Comparison of ENCODE assay signal across 12 cellular contexts in the genomic region with DNA sequence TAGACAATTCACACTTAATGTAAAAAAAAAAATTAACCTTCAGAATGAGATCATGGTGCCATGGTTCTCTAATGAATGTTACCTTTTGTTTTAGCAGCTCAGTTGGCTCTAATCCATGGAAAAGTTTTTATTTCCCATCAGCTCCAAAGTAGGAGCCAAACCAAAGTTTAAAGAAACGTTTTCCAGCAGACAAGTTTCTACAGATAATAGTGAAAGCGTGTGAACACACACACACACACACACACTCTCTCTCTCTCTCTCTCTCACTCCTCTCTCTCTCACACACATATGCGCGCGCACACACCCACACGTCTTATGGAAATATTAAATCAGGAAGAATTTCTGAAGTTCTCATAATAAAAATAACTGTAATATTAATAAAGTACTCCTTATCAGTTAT. TPM values are rescaled to one million over a fixed set of nuclear protein-coding genes. Genes with fewer than 3 reads are reported as not detected.
DNase-seq lines count a peak whose midpoint lies in the region; ATAC-seq and TF ChIP-seq lines count a peak whose summit lies in the region.
"Had no signal": no experiment of that assay in that cellular context is flagged by ENCODE, and none has a peak within 500 bp of the region (broad histone marks: within the 10 kb centered on the region; RNA-seq: fewer than 3 reads in every experiment).

No MANE protein-coding gene starts in this region.

- no peaks in the 10 kb centered on the region for H3K27me3 ChIP-seq in ascending aorta
- no peaks in the 10 kb centered on the region for H3K27me3 ChIP-seq in right cardiac atrium (ENCODE audit: control insufficient read depth, insufficient read depth)

- DNase-seq in M059J (ENCODE audit: low read depth) (peak; percentile 55), ascending aorta (ENCODE audit: low spot score in 2 of 2) (no peak), right cardiac atrium (peak in 2 of 3 donors; percentile 59 to 81), HEK293T (ENCODE audit: extremely low spot score) (no peak)
- DNase-seq in stimulated activated CD4-positive, alpha-beta T cell treated with anti-CD3 and anti-CD28 coated beads, Interleukin-2, amount 100 ng/mL, for 48 hours = no peak
- DNase-seq: activated effector memory CD4-positive, alpha-beta T cell treated with anti-CD3 and anti-CD28 coated beads, Interleukin-2, amount 50 U/mL, for 16 hours; DMS53; head of caudate nucleus; MV-4-11 had no signal

- CTCF ChIA-PET in HEK293T (lab: Yijun Ruan, JAX) = interaction anchor here (0.9 kb wide), 1 partner anchor 293 kb away, joined by 4 read pairs; no protein-coding TSS in a partner anchor

- H3K9me3 ChIP-seq in ascending aorta (no peaks in the 10 kb centered on the region), right cardiac atrium (ENCODE audit: control insufficient read depth, low read length) (no peaks in the 10 kb centered on the region)

- POLR2A ChIA-PET in HEK293T (lab: Yijun Ruan, JAX) = no interaction called here

- H3K4me1 ChIP-seq in ascending aorta (peaks cover 0 to 68% of the 10 kb centered on the region in 2 donors), right cardiac atrium (ENCODE audit: control insufficient read depth, insufficient read depth, low read length) (peaks cover 6% of the 10 kb centered on the region)

- H3K27ac ChIP-seq in ascending aorta = peak overlapping the region; percentile 78 to 81
- no peak overlapping the region for H3K27ac ChIP-seq in right cardiac atrium (ENCODE audit: low read length)
- H3K27ac ChIP-seq in skin epidermis = peak overlapping the region in 12 of 21 experiments; percentile 4 to 69 (median 38)
- H3K27ac ChIP-seq: PC-9 had no signal

- H3K4me3 ChIP-seq in ascending aorta (peak overlapping the region in 1 of 2 donors; percentile 14), right cardiac atrium (ENCODE audit: low read length) (no peak overlapping the region), skin epidermis (no peak overlapping the region)
- H3K4me3 ChIP-seq: PC-9 had no signal

- intact Hi-C loops in ascending aorta (cut with DNase I) = no loop called here
- intact Hi-C loops in right cardiac atrium (cut with DNase I) = no loop called here

- ATAC-seq in right cardiac atrium = peak; percentile 38 to 67
- ATAC-seq in activated CD4-positive, CD25-positive, alpha-beta regulatory T cell treated with anti-CD3 and anti-CD28 coated beads, Interleukin-2, amount 50 U/mL, for 24 hours = no peak

- TF ChIP-seq CTCF in ascending aorta (IDR thresholded peaks at IDR 0.05) = no peak

- H3K36me3 ChIP-seq in ascending aorta = no peaks in the 10 kb centered on the region

- WGBS in right cardiac atrium = 46% methylated on average over 6 of the region's 6 CpGs

TF ChIP-seq in HEK293T, 16 proteins besides CTCF, POLR2A, EP300 and RAD21:
- TF ChIP-seq TARDBP (IDR thresholded peaks at IDR 0.05) (no peak), CTBP1 (IDR thresholded peaks at IDR 0.05; ENCODE audit: borderline replicate concordance) (no peak), BHLHE40 (IDR thresholded peaks at IDR 0.05; ENCODE audit: borderline replicate concordance) (no peak), ZNF384 (IDR thresholded peaks at IDR 0.05) (no peak), FOXK2 (IDR thresholded peaks at IDR 0.05) (no peak), L3MBTL2 (conservative IDR thresholded peaks at IDR 0.05) (no peak), HDGF (IDR thresholded peaks at IDR 0.05; ENCODE audit: borderline replicate concordance) (no peak), ARNT (IDR thresholded peaks at IDR 0.05) (no peak), FOXM1 (IDR thresholded peaks at IDR 0.05; ENCODE audit: borderline replicate concordance) (no peak), SUZ12 (IDR thresholded peaks at IDR 0.05) (no peak), FOXA1 (IDR thresholded peaks at IDR 0.05) (no peak), NFRKB (IDR thresholded peaks at IDR 0.05) (no peak), LEF1 (IDR thresholded peaks at IDR 0.05; ENCODE audit: borderline replicate concordance) (no peak), PKNOX1 (IDR thresholded peaks at IDR 0.05) (no peak), ELF4 (IDR thresholded peaks at IDR 0.05) (no peak), SP1 (IDR thresholded peaks at IDR 0.05) (no peak)

RNA-seq across cellular contexts. Expression of gene MBNL1, which starts 46.9 kb away (rescaled TPM):
- total RNA-seq in M059J (2014; rRNA removed; shearing (Covaris generic)) = 187 and 201 TPM in 2 replicates
- total RNA-seq in ascending aorta = 350 TPM
- 100 to 1,000 TPM; 142 to 160 (median 154) TPM for total RNA-seq in right cardiac atrium
- 52.7 TPM for polyA plus RNA-seq in right cardiac atrium

Comparison
In these comparisons a context has a peak if more than half of its experiments do, and no peak if none do; other contexts are left out.
1. DNase-seq: peak in M059J (single experiment) and right cardiac atrium (2 of 3); none in ascending aorta (0 of 2), HEK293T (single experiment) and stimulated activated CD4-positive, alpha-beta T cell treated with anti-CD3 and anti-CD28 coated beads, Interleukin-2, amount 100 ng/mL, for 48 hours (0 of 2).
2. ATAC-seq: peak in right cardiac atrium (2 of 2); none in activated CD4-positive, CD25-positive, alpha-beta regulatory T cell treated with anti-CD3 and anti-CD28 coated beads, Interleukin-2, amount 50 U/mL, for 24 hours (0 of 2).